In genomic region chr12:32155911-32156585, GRCh38 we compare ENCODE assay signal across 14 cellular contexts.
A peak's percentile ranks its signal among the peaks of the same experiment; 100 is the strongest.
DNase-seq lines count a peak whose midpoint lies in the region; ATAC-seq and TF ChIP-seq lines count a peak whose summit lies in the region.
"Had no signal": no experiment of that assay in that cellular context is flagged by ENCODE, and none has a peak within 500 bp of the region (broad histone marks: within the 10 kb centered on the region; RNA-seq: fewer than 3 reads in every experiment).

No MANE protein-coding gene starts in this region.

- H3K27ac Mint-ChIP-seq in effector memory CD8-positive, alpha-beta T cell = peak overlapping the region; percentile 32 to 59

- peaks cover 4 to 7% of the 10 kb centered on the region in 2 donors for H3K4me1 Mint-ChIP-seq in effector memory CD8-positive, alpha-beta T cell (ENCODE audit: low read depth in 2 of 2)

- ATAC-seq in effector memory CD8-positive, alpha-beta T cell (replicated peaks) = no peak
- ATAC-seq in GM18505 (IDR thresholded peaks at IDR 0.05; ENCODE audit: unreplicated experiment) = no peak

- no peaks in the 10 kb centered on the region for H3K27me3 Mint-ChIP-seq in effector memory CD8-positive, alpha-beta T cell

- CTCF ChIA-PET in HEK293T (lab: Yijun Ruan, JAX) = no interaction called here

- POLR2A ChIA-PET in HEK293T (lab: Yijun Ruan, JAX) = no interaction called here

- no peaks in the 10 kb centered on the region for H3K36me3 Mint-ChIP-seq in effector memory CD8-positive, alpha-beta T cell (ENCODE audit: insufficient read depth)

- no peak for TF ChIP-seq POLR2A in GM18505 (IDR thresholded peaks at IDR 0.05; ENCODE audit: borderline replicate concordance, extremely low read depth, insufficient read depth, insufficient read length)

- H3K9me3 Mint-ChIP-seq in effector memory CD8-positive, alpha-beta T cell = no peaks in the 10 kb centered on the region
- H3K9me3 Mint-ChIP-seq: neural crest cell had no signal

- no peak overlapping the region for H3K4me3 Mint-ChIP-seq in effector memory CD8-positive, alpha-beta T cell
- H3K4me3 Mint-ChIP-seq: neural crest cell had no signal

- DNase-seq in D341Med (ENCODE audit: low spot score) (peak; percentile 58), HEK293T (ENCODE audit: extremely low spot score) (peak; percentile 12), NCI-H526 treated with DMSO at 0.1 percent for 48 hours (lab: John Stamatoyannopoulos, UW) (peak; percentile 56), HPDE6-E6E7 (ENCODE audit: extremely low spot score) (no peak)
- DNase-seq in effector memory CD8-positive, alpha-beta T cell = no peak
- no peak for DNase-seq in activated effector memory CD4-positive, alpha-beta T cell treated with anti-CD3 and anti-CD28 coated beads, Interleukin-2, amount 50 U/mL, for 16 hours
- no peak for DNase-seq in activated CD4-positive, alpha-beta T cell treated with anti-CD3 and anti-CD28 coated beads for 1 hour
- DNase-seq: AML-193, islet precursor cell, KBM-7, NCI-H2029 treated with DMSO at 0.1 percent for 48 hours, PC-9 had no signal

TF ChIP-seq in HEK293T, 16 proteins besides CTCF, POLR2A, EP300 and RAD21:
- TF ChIP-seq PKNOX1 (IDR thresholded peaks at IDR 0.05) (peak; percentile 54), LEF1 (IDR thresholded peaks at IDR 0.05; ENCODE audit: borderline replicate concordance) (no peak)

Comparison
In these comparisons a context has a peak if more than half of its experiments do, and no peak if none do; other contexts are left out.
1. DNase-seq: peak in D341Med (single experiment), HEK293T (single experiment) and NCI-H526 treated with DMSO at 0.1 percent for 48 hours (single experiment); none in effector memory CD8-positive, alpha-beta T cell (0 of 3), HPDE6-E6E7 (single experiment), activated effector memory CD4-positive, alpha-beta T cell treated with anti-CD3 and anti-CD28 coated beads, Interleukin-2, amount 50 U/mL, for 16 hours (single experiment) and activated CD4-positive, alpha-beta T cell treated with anti-CD3 and anti-CD28 coated beads for 1 hour (single experiment).